8 cellular contexts compared by ENCODE assay signal in genomic region chr5:150448353-150448752, GRCh38. TPM values are rescaled to one million over a fixed set of nuclear protein-coding genes. Genes with fewer than 3 reads are reported as not detected.
A peak's percentile ranks its signal among the peaks of the same experiment; 100 is the strongest.
DNase-seq lines count a peak whose midpoint lies in the region; ATAC-seq and TF ChIP-seq lines count a peak whose summit lies in the region.

No MANE protein-coding gene starts in this region.

- peaks cover 30% of the 10 kb centered on the region for H3K36me3 ChIP-seq in BJ (ENCODE audit: control insufficient read depth, insufficient read depth, low read length)

- H3K36me3 Mint-ChIP-seq in natural killer cell treated with Interleukin-12 subunit alpha and Interleukin-12 subunit beta and Interleukin-15 and Interleukin-18, amount 100 ng/mL, for 72 hours = peaks cover 38% of the 10 kb centered on the region

- H3K27me3 Mint-ChIP-seq in natural killer cell treated with Interleukin-12 subunit alpha and Interleukin-12 subunit beta and Interleukin-15 and Interleukin-18, amount 100 ng/mL, for 72 hours = no peaks in the 10 kb centered on the region

- POLR2A ChIA-PET in BJ (lab: Charles Lee) = interaction anchor here (0.7 kb wide), 1 partner anchor 82 kb away, joined by 5 read pairs; no protein-coding TSS in a partner anchor

- peak overlapping the region; percentile 91 for H3K4me3 Mint-ChIP-seq in natural killer cell treated with Interleukin-12 subunit alpha and Interleukin-12 subunit beta and Interleukin-15 and Interleukin-18, amount 100 ng/mL, for 72 hours

- peak overlapping the region; percentile 95 to 97 for H3K27ac Mint-ChIP-seq in natural killer cell treated with Interleukin-12 subunit alpha and Interleukin-12 subunit beta and Interleukin-15 and Interleukin-18, amount 100 ng/mL, for 72 hours

- no peak for ATAC-seq in natural killer cell treated with Interleukin-12 subunit alpha and Interleukin-12 subunit beta and Interleukin-15 and Interleukin-18, amount 100 ng/mL, for 72 hours
- ATAC-seq in GM19395 (IDR thresholded peaks at IDR 0.05; ENCODE audit: unreplicated experiment) (no peak), omental fat pad (ENCODE audit: low FRiP score) (no peak)

- no peak for TF ChIP-seq CTCF in BJ (IDR thresholded peaks at IDR 0.05; ENCODE audit: insufficient read depth, low read depth, low read length)
- TF ChIP-seq CTCF in LNCaP clone FGC (IDR thresholded peaks at IDR 0.05; ENCODE audit: control insufficient read depth, extremely low read depth, insufficient read depth) = no peak
- no peak for TF ChIP-seq CTCF in coronary artery (IDR thresholded peaks at IDR 0.05)
- no peak for TF ChIP-seq CTCF in omental fat pad (IDR thresholded peaks at IDR 0.05)

- H3K27ac ChIP-seq in coronary artery = peak overlapping the region; percentile 90 to 95

- DNase-seq in BJ (ENCODE audit: low read depth) = no peak
- DNase-seq in LNCaP clone FGC (ENCODE audit: low read depth) = no peak
- DNase-seq in coronary artery (ENCODE audit: low spot score) = no peak
- DNase-seq in natural killer cell treated with Interleukin-12 subunit alpha and Interleukin-12 subunit beta and Interleukin-15 and Interleukin-18, amount 100 ng/mL, for 72 hours (ENCODE audit: low spot score) = no peak
- DNase-seq in middle frontal gyrus (ENCODE audit: extremely low spot score, low spot score) = no peak
- no peak for DNase-seq in omental fat pad (ENCODE audit: low spot score)
- DNase-seq in MV-4-11 (lab: John Stamatoyannopoulos, UW) = no peak

- CTCF ChIA-PET in BJ (lab: Yijun Ruan, JAX) = no interaction called here

- peak overlapping the region; percentile 63 for H3K4me3 ChIP-seq in BJ (ENCODE audit: low read depth, low read length)
- peak overlapping the region; percentile 69 for H3K4me3 ChIP-seq in LNCaP clone FGC (ENCODE audit: low read depth, low read length)
- H3K4me3 ChIP-seq in coronary artery = peak overlapping the region; percentile 78

- peaks cover 24 to 36% of the 10 kb centered on the region in 2 donors for H3K4me1 Mint-ChIP-seq in natural killer cell treated with Interleukin-12 subunit alpha and Interleukin-12 subunit beta and Interleukin-15 and Interleukin-18, amount 100 ng/mL, for 72 hours (ENCODE audit: low read depth in 2 of 2)

- H3K27me3 ChIP-seq in BJ (ENCODE audit: control insufficient read depth, insufficient read depth, low read length) = no peaks in the 10 kb centered on the region

- H3K9me3 Mint-ChIP-seq in natural killer cell treated with Interleukin-12 subunit alpha and Interleukin-12 subunit beta and Interleukin-15 and Interleukin-18, amount 100 ng/mL, for 72 hours = no peaks in the 10 kb centered on the region

RNA-seq across cellular contexts. Expression of gene RPS14, which starts 1.2 kb away (rescaled TPM):
- 2,496 and 3,512 TPM in 2 replicates for polyA plus RNA-seq in BJ (2011; rRNA removed)
- 426 and 724 TPM in 2 replicates for polyA minus RNA-seq in BJ (2011; rRNA and poly(A)+ RNA removed)
- total RNA-seq in natural killer cell treated with Interleukin-12 subunit alpha and Interleukin-12 subunit beta and Interleukin-15 and Interleukin-18, amount 100 ng/mL, for 72 hours = 1,000 to 10,000 TPM; 1,429 to 1,580 TPM
- 1,000 to 10,000 TPM; 2,241 to 3,327 (median 3,027) TPM for total RNA-seq in omental fat pad

RNA-seq across cellular contexts. Expression of gene CD74, which starts 35.6 kb away (rescaled TPM):
- polyA plus RNA-seq in BJ (2011; rRNA removed) = 0.28 and 0.31 TPM in 2 replicates
- not detected in 2 replicates for polyA minus RNA-seq in BJ (2011; rRNA and poly(A)+ RNA removed)
- 100 to 1,000 TPM; 767 to 771 TPM for total RNA-seq in natural killer cell treated with Interleukin-12 subunit alpha and Interleukin-12 subunit beta and Interleukin-15 and Interleukin-18, amount 100 ng/mL, for 72 hours
- total RNA-seq in omental fat pad = 100 to 1,000 TPM; 188 to 705 (median 639) TPM

RNA-seq across cellular contexts. Expression of gene NDST1, which starts 59.6 kb away (rescaled TPM):
- polyA plus RNA-seq in BJ (2011; rRNA removed) = 56.6 and 89.7 TPM in 2 replicates
- polyA minus RNA-seq in BJ (2011; rRNA and poly(A)+ RNA removed) = 65.4 and 72.6 TPM in 2 replicates
- total RNA-seq in natural killer cell treated with Interleukin-12 subunit alpha and Interleukin-12 subunit beta and Interleukin-15 and Interleukin-18, amount 100 ng/mL, for 72 hours = 1 to 10 TPM; 4.0 to 7.8 TPM
- 10 to 100 TPM; 45.4 to 86.5 (median 81.2) TPM for total RNA-seq in omental fat pad

Comparison
In these comparisons a context has a peak if more than half of its experiments do, and no peak if none do; other contexts are left out.
1. RNA of gene NDST1, which starts 59.6 kb away (total RNA-seq): 45.4 to 86.5 TPM in omental fat pad; 4.0 to 7.8 TPM in natural killer cell treated with Interleukin-12 subunit alpha and Interleukin-12 subunit beta and Interleukin-15 and Interleukin-18, amount 100 ng/mL, for 72 hours; every median in the first group is over 4 times any median in the second.
2. Peak in every context shown above with its lines, with median percentiles within 50 percentile points of each other: H3K4me3 ChIP-seq.